ENCODE assay signal across 30 cellular contexts in the genomic region with DNA sequence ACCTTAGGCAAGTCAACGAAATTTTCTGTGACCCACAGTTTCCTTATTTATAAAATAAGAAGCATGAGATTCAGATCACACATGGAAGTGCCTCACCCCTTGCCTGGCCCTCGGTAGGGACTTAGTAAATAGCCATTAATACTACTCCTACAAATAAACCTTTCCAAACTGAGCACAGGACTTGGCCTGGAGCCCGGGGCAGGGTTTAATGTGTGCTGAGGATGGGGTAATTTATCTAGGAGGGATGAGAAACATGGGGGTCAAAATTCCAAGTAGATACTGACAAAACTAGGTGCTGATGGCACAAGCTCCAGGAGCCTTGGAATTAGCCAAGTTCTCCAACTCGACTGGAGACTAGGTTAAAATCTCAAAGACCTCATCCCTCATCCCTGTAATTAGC. TPM values are rescaled to one million over a fixed set of nuclear protein-coding genes. Genes with fewer than 3 reads are reported as not detected.
DNase-seq lines count a peak whose midpoint lies in the region; ATAC-seq, FAIRE-seq and TF ChIP-seq lines count a peak whose summit lies in the region.
"Had no signal": no experiment of that assay in that cellular context is flagged by ENCODE, and none has a peak within 500 bp of the region (broad histone marks: within the 10 kb centered on the region; RNA-seq: fewer than 3 reads in every experiment).

No MANE protein-coding gene starts in this region.

- TF ChIP-seq CTCF in liver (IDR thresholded peaks at IDR 0.05; ENCODE audit: low read depth, low read length, missing input control) (no peak), HepG2 (CRISPR knock-in tag; IDR thresholded peaks at IDR 0.05) (no peak), RWPE2 (IDR thresholded peaks at IDR 0.05; ENCODE audit: poor library complexity, severe bottlenecking) (no peak), osteoblast (IDR thresholded peaks at IDR 0.05; ENCODE audit: extremely low read depth, low read depth, low read length) (no peak)

- H3K27me3 ChIP-seq in liver (ENCODE audit: control insufficient read depth in 4 of 4, insufficient read depth in 4 of 4, low read length in 3 of 4) (no peaks in the 10 kb centered on the region), HepG2 (ENCODE audit: control insufficient read depth in 1 of 2, insufficient read depth in 2 of 2, low read length in 2 of 2) (no peaks in the 10 kb centered on the region), RWPE2 (ENCODE audit: insufficient read depth, poor library complexity, severe bottlenecking) (no peaks in the 10 kb centered on the region), osteoblast (ENCODE audit: insufficient read depth, low read length) (no peaks in the 10 kb centered on the region)
- H3K27me3 ChIP-seq: BLaER1 treated with 17β-estradiol and CSF1 and Interleukin-3, amounts not matched to agents 10 nM and 100 nM; dorsolateral prefrontal cortex; MG63; tibial nerve had no signal

- H4K20me1 ChIP-seq in HepG2 (ENCODE audit: insufficient read depth, low read length) (no peaks in the 10 kb centered on the region), osteoblast (ENCODE audit: insufficient read depth, low read length) (no peaks in the 10 kb centered on the region)
- H4K20me1 ChIP-seq: BLaER1 treated with 17β-estradiol and CSF1 and Interleukin-3, amounts not matched to agents 10 nM and 100 nM had no signal

- ATAC-seq in HepG2 (no peak), RWPE2 (ENCODE audit: low read depth) (no peak)
- ATAC-seq: PC-3, Right ventricle myocardium inferior, sciatic nerve, SK-N-SH treated with all-trans-retinoic acid at 6 μM for 48 hours had no signal

- peak in 1 of 2 donors; percentile 26 for TF ChIP-seq RAD21 in liver (IDR thresholded peaks at IDR 0.05)
- no peak for TF ChIP-seq RAD21 in HepG2 (CRISPR knock-in tag; IDR thresholded peaks at IDR 0.05)

- H3K4me1 Mint-ChIP-seq in immature natural killer cell = peaks cover 80 to 85% of the 10 kb centered on the region in 2 donors

- peaks cover 5 to 27% (median 19%) of the 10 kb centered on the region in 4 donors for H3K4me1 ChIP-seq in liver (ENCODE audit: control insufficient read depth in 4 of 4, insufficient read depth in 4 of 4, low read length in 3 of 4)
- no peaks in the 10 kb centered on the region for H3K4me1 ChIP-seq in HepG2 (ENCODE audit: insufficient read depth, low read length)
- H3K4me1 ChIP-seq in RWPE2 (ENCODE audit: insufficient read depth, poor library complexity, severe bottlenecking) = peaks cover 19% of the 10 kb centered on the region
- H3K4me1 ChIP-seq in osteoblast (ENCODE audit: insufficient read depth, low read length) = peaks cover 3% of the 10 kb centered on the region
- H3K4me1 ChIP-seq: HAP-1 had no signal

- no peak for FAIRE-seq in HepG2 (lab: Jason Lieb, UNC)

- peaks cover 0 to 4% (median 3%) of the 10 kb centered on the region in 3 donors for H3K36me3 Mint-ChIP-seq in immature natural killer cell

- H2AFZ ChIP-seq in HepG2 (ENCODE audit: low read length) (no peak overlapping the region), osteoblast (ENCODE audit: low read length) (no peak overlapping the region)

- peaks cover 2 to 9% (median 7%) of the 10 kb centered on the region in 3 donors for H3K27me3 Mint-ChIP-seq in immature natural killer cell (ENCODE audit: low read depth in 3 of 3)
- H3K27me3 Mint-ChIP-seq: memory B cell, progenitor cell of endocrine pancreas had no signal

- no peaks in the 10 kb centered on the region for H3K36me3 ChIP-seq in liver (ENCODE audit: control insufficient read depth in 4 of 4, insufficient read depth in 3 of 4, low read depth in 1 of 4, low read length in 3 of 4)
- no peaks in the 10 kb centered on the region for H3K36me3 ChIP-seq in HepG2 (replicated peaks in 1 of 2; ENCODE audit: control insufficient read depth in 1 of 2, insufficient read depth in 2 of 2, low read length in 2 of 2)
- no peaks in the 10 kb centered on the region for H3K36me3 ChIP-seq in RWPE2 (ENCODE audit: low read depth)
- H3K36me3 ChIP-seq in osteoblast (ENCODE audit: insufficient read depth, low read length) = no peaks in the 10 kb centered on the region
- H3K36me3 ChIP-seq: HAP-1, MG63, tibial nerve had no signal

- no TSS peak for BruUV-seq in HepG2 (replicated peaks; lab: Mats Ljungman, UMichigan)

- 44% methylated on average over 4 of the region's 4 CpGs for WGBS in liver
- WGBS in HepG2 (ENCODE audit: low lambda C conversion rate) = 20% methylated on average over 4 of the region's 4 CpGs

- POLR2A ChIA-PET in HepG2 (lab: Yijun Ruan, JAX) = no interaction called here

- CTCF ChIA-PET in HepG2 (lab: Yijun Ruan, JAX; ENCODE audit: low intra/inter-chr PET ratio, low total read pairs) = no interaction called here

- no peak overlapping the region for H3K9ac ChIP-seq in liver (ENCODE audit: low read depth in 1 of 2, low read length in 2 of 2)
- H3K9ac ChIP-seq in HepG2 (ENCODE audit: insufficient read depth, low read depth, low read length) = no peak overlapping the region
- H3K9ac ChIP-seq: BLaER1 treated with 17β-estradiol and CSF1 and Interleukin-3, amounts not matched to agents 10 nM and 100 nM had no signal

- H3K4me3 Mint-ChIP-seq in immature natural killer cell = no peak overlapping the region
- H3K4me3 Mint-ChIP-seq: memory B cell had no signal

- H3K4me2 ChIP-seq in HepG2 (ENCODE audit: low read depth, low read length) = no peak overlapping the region
- no peak overlapping the region for H3K4me2 ChIP-seq in osteoblast (ENCODE audit: insufficient read depth, low read length)
- H3K4me2 ChIP-seq: BLaER1 treated with 17β-estradiol and CSF1 and Interleukin-3, amounts not matched to agents 10 nM and 100 nM had no signal

- no peak for DNase-seq in HepG2 (ENCODE audit: low spot score)
- no peak for DNase-seq in RWPE2 (ENCODE audit: low spot score)
- no peak for DNase-seq in immature natural killer cell
- no peak for DNase-seq in D341Med (ENCODE audit: low spot score)
- DNase-seq in NCI-H1694 treated with DMSO at 0.1 percent for 48 hours (lab: John Stamatoyannopoulos, UW) = no peak
- no peak for DNase-seq in osteoblast (ENCODE audit: insufficient read length, low spot score, missing footprints)
- DNase-seq: cerebellar nuclear complex; DND-41; dorsolateral prefrontal cortex; GF-D8; hypothalamus; KG1; MG63; NCI-H1105; NCI-H187 treated with DMSO at 0.1 percent for 48 hours; NCI-H2171 treated with DMSO at 0.1 percent for 48 hours; NCI-H510A; PC-3; stimulated activated CD4-positive, alpha-beta T cell treated with anti-CD3 and anti-CD28 coated beads, Interleukin-12 subunit alpha, Interleukin-12 subunit beta, amount 100 ng/mL, for 4 hours; stimulated activated CD4-positive, alpha-beta T cell treated with anti-CD3 and anti-CD28 coated beads, Interleukin-2, amount 100 ng/mL, for 48 hours; T-helper 2 cell had no signal

- peak overlapping the region; percentile 79 to 93 (median 85) for H3K27ac Mint-ChIP-seq in immature natural killer cell
- H3K27ac Mint-ChIP-seq: memory B cell had no signal

- TF ChIP-seq EP300 in HepG2 (IDR thresholded peaks at IDR 0.05; ENCODE audit: low read depth in 2 of 2, low read length in 2 of 2) (no peak), HepG2 (CRISPR knock-in tag; IDR thresholded peaks at IDR 0.05; ENCODE audit: borderline replicate concordance) (no peak)

- H3K9me3 ChIP-seq in liver (ENCODE audit: control insufficient read depth in 4 of 4, low read length in 3 of 4) (no peaks in the 10 kb centered on the region), HepG2 (ENCODE audit: low read length) (no peaks in the 10 kb centered on the region), RWPE2 (ENCODE audit: severe bottlenecking) (no peaks in the 10 kb centered on the region), osteoblast (ENCODE audit: low read depth, low read length) (no peaks in the 10 kb centered on the region)
- H3K9me3 ChIP-seq: HAP-1, MG63 had no signal

- TF ChIP-seq POLR2A in HepG2 (IDR thresholded peaks at IDR 0.05; ENCODE audit: insufficient read depth in 1 of 2, low read depth in 2 of 2, low read length in 2 of 2) = no peak

- H3K4me3 ChIP-seq in liver (ENCODE audit: low read depth in 1 of 3, low read length in 3 of 3) (no peak overlapping the region), HepG2 (replicated peaks in 1 of 3; ENCODE audit: insufficient read depth in 1 of 3, low read depth in 2 of 3, low read length in 3 of 3) (no peak overlapping the region), RWPE2 (ENCODE audit: severe bottlenecking) (no peak overlapping the region), osteoblast (ENCODE audit: insufficient read depth, low read length) (no peak overlapping the region)
- H3K4me3 ChIP-seq: BLaER1 treated with 17β-estradiol and CSF1 and Interleukin-3, amounts not matched to agents 10 nM and 100 nM; dorsolateral prefrontal cortex; HAP-1; MG63; tibial nerve had no signal

- H3K27ac ChIP-seq in liver (ENCODE audit: low read depth in 1 of 2, low read length in 2 of 2) (peak overlapping the region in 1 of 2 donors; percentile 13), HepG2 (ENCODE audit: extremely low read length, insufficient read depth, low read length) (no peak overlapping the region), RWPE2 (ENCODE audit: poor library complexity, severe bottlenecking) (peak overlapping the region; percentile 58), osteoblast (ENCODE audit: low read depth, low read length) (no peak overlapping the region)
- H3K27ac ChIP-seq: dorsolateral prefrontal cortex, tibial nerve had no signal

- no peaks in the 10 kb centered on the region for H3K79me2 ChIP-seq in HepG2 (ENCODE audit: insufficient read depth, low read length)
- H3K79me2 ChIP-seq in osteoblast (ENCODE audit: insufficient read depth, low read length) = peaks cover 10% of the 10 kb centered on the region

- intact Hi-C loops in HepG2 (cut with micrococcal nuclease; ENCODE audit: unreplicated experiment) = no loop called here

- no peaks in the 10 kb centered on the region for H3K9me3 Mint-ChIP-seq in immature natural killer cell

- in situ Hi-C loops in HepG2 (cut with HindIII; ENCODE audit: extremely low pct_ligation_motif_present, low pct_unique_long_range_greater_than_20kb) = no loop called here

RNA-seq across cellular contexts. Expression of a gene that starts 35.0 kb away (rescaled TPM):
- total RNA-seq in liver (10 to 100 TPM in 1 of 2 donors, 1 to 10 TPM in 1; 2.3 to 10.2 TPM), HepG2 (2016; rRNA removed; fragmentation: Illumina TruSeq; extraction: Trizol) (3.7 and 4.1 TPM in 2 replicates), osteoblast (5.0 and 6.2 TPM in 2 replicates)
- polyA plus RNA-seq in liver (1 to 10 TPM; 3.5 to 7.9 TPM), HepG2 (2011; rRNA removed) (3.8 and 5.7 TPM in 2 replicates), immature natural killer cell (100 to 1,000 TPM; 119 to 155 (median 150) TPM)
- 2.6 and 3.8 TPM in 2 replicates for total RNA-seq in HepG2 (2016; cell fraction: cytosol; rRNA removed; fragmentation: Illumina TruSeq; extraction: Trizol; ENCODE audit: low read depth)
- 3.1 and 4.2 TPM in 2 replicates for total RNA-seq in HepG2 (2016; cell fraction: insoluble cytoplasmic fraction; rRNA removed; fragmentation: Illumina TruSeq; extraction: Trizol)
- 5.9 and 7.2 TPM in 2 replicates for total RNA-seq in HepG2 (2016; cell fraction: membrane; rRNA removed; fragmentation: Illumina TruSeq; extraction: Trizol)
- 3.4 and 3.9 TPM in 2 replicates for total RNA-seq in HepG2 (2016; cell fraction: nucleus; rRNA removed; fragmentation: Illumina TruSeq; extraction: Trizol)
- 3.4 and 4.7 TPM in 2 replicates for polyA plus RNA-seq in HepG2 (2011; cell fraction: cytosol; rRNA removed)
- polyA plus RNA-seq in HepG2 (2011; cell fraction: nucleus; rRNA removed) = 1.5 and 1.9 TPM in 2 replicates
- 4.6 and 6.5 TPM in 2 replicates for polyA plus RNA-seq in HepG2 (2012)
- polyA plus RNA-seq in HepG2 (2016; cell fraction: cytosol; fragmentation: Illumina TruSeq; extraction: Trizol; ENCODE audit: low read depth) = 5.8 and 6.2 TPM in 2 replicates
- 4.8 and 6.5 TPM in 2 replicates for polyA plus RNA-seq in HepG2 (2016; cell fraction: insoluble cytoplasmic fraction; fragmentation: Illumina TruSeq; extraction: Trizol; ENCODE audit: low read depth)
- polyA plus RNA-seq in HepG2 (2016; cell fraction: membrane; fragmentation: Illumina TruSeq; extraction: Trizol; ENCODE audit: low read depth) = 8.3 and 9.8 TPM in 2 replicates
- polyA plus RNA-seq in HepG2 (2016; cell fraction: nucleus; fragmentation: Illumina TruSeq; extraction: Trizol; ENCODE audit: insufficient read depth, low read depth) = 4.8 and 6.1 TPM in 2 replicates
- 2.4 and 9.2 TPM in 2 replicates for polyA minus RNA-seq in HepG2 (2011; rRNA and poly(A)+ RNA removed; ENCODE audit: low replicate concordance)
- polyA minus RNA-seq in HepG2 (2011; cell fraction: cytosol; rRNA and poly(A)+ RNA removed) = 3.4 and 3.7 TPM in 2 replicates
- polyA minus RNA-seq in HepG2 (2011; cell fraction: nucleus; rRNA and poly(A)+ RNA removed) = 5.8 and 7.1 TPM in 2 replicates

RNA-seq across cellular contexts. Expression of a gene that starts 45.7 kb away (rescaled TPM):
- total RNA-seq in liver = 10 to 100 TPM; 17.3 to 34.0 TPM
- polyA plus RNA-seq in liver = 10 to 100 TPM; 20.8 to 30.5 TPM
- 71.7 and 115 TPM in 2 replicates for total RNA-seq in HepG2 (2016; rRNA removed; fragmentation: Illumina TruSeq; extraction: Trizol)
- 7.4 and 12.1 TPM in 2 replicates for total RNA-seq in HepG2 (2016; cell fraction: cytosol; rRNA removed; fragmentation: Illumina TruSeq; extraction: Trizol; ENCODE audit: low read depth)
- 75.7 and 110 TPM in 2 replicates for total RNA-seq in HepG2 (2016; cell fraction: insoluble cytoplasmic fraction; rRNA removed; fragmentation: Illumina TruSeq; extraction: Trizol)
- 18.1 and 21.0 TPM in 2 replicates for total RNA-seq in HepG2 (2016; cell fraction: membrane; rRNA removed; fragmentation: Illumina TruSeq; extraction: Trizol)
- 55.8 and 57.0 TPM in 2 replicates for total RNA-seq in HepG2 (2016; cell fraction: nucleus; rRNA removed; fragmentation: Illumina TruSeq; extraction: Trizol)
- 25.3 and 27.4 TPM in 2 replicates for polyA plus RNA-seq in HepG2 (2011; rRNA removed)
- polyA plus RNA-seq in HepG2 (2011; cell fraction: cytosol; rRNA removed) = 15.9 and 21.9 TPM in 2 replicates
- 13.2 and 13.6 TPM in 2 replicates for polyA plus RNA-seq in HepG2 (2011; cell fraction: nucleus; rRNA removed)
- polyA plus RNA-seq in HepG2 (2012) = 54.8 and 61.8 TPM in 2 replicates
- 10.3 and 10.9 TPM in 2 replicates for polyA plus RNA-seq in HepG2 (2016; cell fraction: cytosol; fragmentation: Illumina TruSeq; extraction: Trizol; ENCODE audit: low read depth)
- polyA plus RNA-seq in HepG2 (2016; cell fraction: insoluble cytoplasmic fraction; fragmentation: Illumina TruSeq; extraction: Trizol; ENCODE audit: low read depth) = 145 and 154 TPM in 2 replicates
- polyA plus RNA-seq in HepG2 (2016; cell fraction: membrane; fragmentation: Illumina TruSeq; extraction: Trizol; ENCODE audit: low read depth) = 14.8 and 15.6 TPM in 2 replicates
- polyA plus RNA-seq in HepG2 (2016; cell fraction: nucleus; fragmentation: Illumina TruSeq; extraction: Trizol; ENCODE audit: insufficient read depth, low read depth) = 77.3 and 80.9 TPM in 2 replicates
- polyA minus RNA-seq in HepG2 (2011; rRNA and poly(A)+ RNA removed; ENCODE audit: low replicate concordance) = 7.5 and 11.6 TPM in 2 replicates
- polyA minus RNA-seq in HepG2 (2011; cell fraction: cytosol; rRNA and poly(A)+ RNA removed) = 26.6 and 26.8 TPM in 2 replicates
- 50.7 and 56.8 TPM in 2 replicates for polyA minus RNA-seq in HepG2 (2011; cell fraction: nucleus; rRNA and poly(A)+ RNA removed)
- polyA plus RNA-seq in immature natural killer cell = 10 to 100 TPM; 24.1 to 43.9 (median 37.3) TPM
- 22.7 and 24.2 TPM in 2 replicates for total RNA-seq in osteoblast
